In genomic region chr3:65577875-65578274, GRCh38 we compare ENCODE assay signal across 1 cellular context.
TF ChIP-seq lines count a peak whose summit lies in the region.

No MANE protein-coding gene starts in this region.

TF ChIP-seq in WTC11, 78 proteins besides CTCF, POLR2A, EP300 and RAD21 (continued from another document):
- TF ChIP-seq ZNF425 (CRISPR knock-in tag; conservative IDR thresholded peaks at IDR 0.05), result no peak
- no peak for TF ChIP-seq ZNF532 (CRISPR knock-in tag; IDR thresholded peaks at IDR 0.05; ENCODE audit: borderline replicate concordance)
- TF ChIP-seq ZNF416 (CRISPR knock-in tag; IDR thresholded peaks at IDR 0.05), result no peak
- no peak for TF ChIP-seq TEAD1 (CRISPR knock-in tag; IDR thresholded peaks at IDR 0.05)
- TF ChIP-seq PRRX2 (CRISPR knock-in tag; IDR thresholded peaks at IDR 0.05), result no peak
- TF ChIP-seq ZNF512 (CRISPR knock-in tag; IDR thresholded peaks at IDR 0.05; ENCODE audit: borderline replicate concordance), result no peak
- TF ChIP-seq AR (CRISPR knock-in tag; IDR thresholded peaks at IDR 0.05), result no peak
- no peak for TF ChIP-seq TCF7 (CRISPR knock-in tag; IDR thresholded peaks at IDR 0.05; ENCODE audit: low read depth)
- no peak for TF ChIP-seq PREB (CRISPR knock-in tag; IDR thresholded peaks at IDR 0.05; ENCODE audit: borderline replicate concordance)
- no peak for TF ChIP-seq ZNF263 (CRISPR knock-in tag; IDR thresholded peaks at IDR 0.05; ENCODE audit: low read depth)
- TF ChIP-seq ATF1 (CRISPR knock-in tag; IDR thresholded peaks at IDR 0.05), result no peak
- no peak for TF ChIP-seq NR1H2 (CRISPR knock-in tag; IDR thresholded peaks at IDR 0.05)
- TF ChIP-seq E2F5 (CRISPR knock-in tag; IDR thresholded peaks at IDR 0.05), result no peak
- TF ChIP-seq GABPB1 (CRISPR knock-in tag; IDR thresholded peaks at IDR 0.05), result no peak
- no peak for TF ChIP-seq AFF4 (CRISPR knock-in tag; IDR thresholded peaks at IDR 0.05; ENCODE audit: borderline replicate concordance)
- no peak for TF ChIP-seq ETV6 (CRISPR knock-in tag; IDR thresholded peaks at IDR 0.05)
- TF ChIP-seq ZNF671 (CRISPR knock-in tag; IDR thresholded peaks at IDR 0.05), result no peak
- TF ChIP-seq CREM (CRISPR knock-in tag; IDR thresholded peaks at IDR 0.05), result no peak
- TF ChIP-seq ZSCAN18 (CRISPR knock-in tag; IDR thresholded peaks at IDR 0.05), result no peak
TF ChIP-seq in WTC11: peak in this region for 0.
